11 cellular contexts compared by ENCODE assay signal in genomic region chr16:3190949-3191353, GRCh38. TPM values are rescaled to one million over a fixed set of nuclear protein-coding genes. Genes with fewer than 3 reads are reported as not detected.
DNase-seq lines count a peak whose midpoint lies in the region; ATAC-seq, FAIRE-seq and TF ChIP-seq lines count a peak whose summit lies in the region.
"Had no signal": no experiment of that assay in that cellular context is flagged by ENCODE, and none has a peak within 500 bp of the region (broad histone marks: within the 10 kb centered on the region; RNA-seq: fewer than 3 reads in every experiment).

No MANE protein-coding gene starts in this region.

- no peaks in the 10 kb centered on the region for H3K36me3 Mint-ChIP-seq in activated B cell treated with CpG ODN at 0.5 μM for 24 hours (ENCODE audit: low read depth)

- no peaks in the 10 kb centered on the region for H3K4me1 ChIP-seq in ACC112 (ENCODE audit: control insufficient read depth, insufficient read depth, low read length, unreplicated experiment)
- H3K4me1 ChIP-seq in iPS DF 6.9 (ENCODE audit: control insufficient read depth, insufficient read depth, low read length), result peaks cover 2% of the 10 kb centered on the region; the same call in 1 of the 2 replicates
- H3K4me1 ChIP-seq in upper lobe of left lung, result peaks cover 12 to 19% (median 17%) of the 10 kb centered on the region in 4 donors

- ATAC-seq in activated B cell treated with CpG ODN at 0.5 μM for 24 hours (ENCODE audit: low read depth) (no peak), upper lobe of left lung (ENCODE audit: low FRiP score in 2 of 2) (no peak)
- ATAC-seq: mucosa of descending colon had no signal

- no peak for TF ChIP-seq EP300 in upper lobe of left lung (IDR thresholded peaks at IDR 0.05)

- H3K27me3 Mint-ChIP-seq in activated B cell treated with CpG ODN at 0.5 μM for 24 hours, result peaks cover 73% of the 10 kb centered on the region

- peak overlapping the region; percentile 5 for H3K27ac Mint-ChIP-seq in activated B cell treated with CpG ODN at 0.5 μM for 24 hours
- H3K27ac Mint-ChIP-seq: dendritic cell treated with granulocyte-macrophage colony-stimulating factor and Interleukin-4, amounts not matched to agents 40 ng/mL and 50 ng/mL, for 4 days had no signal

- H3K36me3 ChIP-seq in ACC112 (ENCODE audit: insufficient read depth, low read length), result no peaks in the 10 kb centered on the region
- no peaks in the 10 kb centered on the region for H3K36me3 ChIP-seq in iPS DF 6.9 (ENCODE audit: control insufficient read depth, insufficient read depth, low read length)
- H3K36me3 ChIP-seq in upper lobe of left lung, result no peaks in the 10 kb centered on the region

- TF ChIP-seq CTCF in activated B cell treated with CpG ODN at 0.5 μM for 24 hours (IDR thresholded peaks at IDR 0.05) (no peak), GM13976 (IDR thresholded peaks at IDR 0.05; ENCODE audit: borderline replicate concordance, control extremely low read depth, extremely low read depth, insufficient read depth, missing control alignments) (no peak), upper lobe of left lung (IDR thresholded peaks at IDR 0.05) (no peak)

- intact Hi-C loops in activated B cell treated with CpG ODN at 0.5 μM for 24 hours (cut with micrococcal nuclease), result loop anchor here (2.0 kb wide), 1 partner anchor 40 kb away; no protein-coding TSS in a partner anchor

- CTCF ChIA-PET in activated B cell treated with CpG ODN at 0.5 μM for 24 hours (lab: Charles Lee), result no interaction called here

- TF ChIP-seq POLR2A in GM12891 (IDR thresholded peaks at IDR 0.05; ENCODE audit: low read depth, low read length), result no peak
- TF ChIP-seq POLR2A in upper lobe of left lung (IDR thresholded peaks at IDR 0.05), result no peak

- H2AFZ ChIP-seq in ACC112 (ENCODE audit: low read length, unreplicated experiment), result peak overlapping the region; percentile 43

- no peaks in the 10 kb centered on the region for H3K79me2 ChIP-seq in ACC112 (ENCODE audit: control insufficient read depth, insufficient read depth, low read length, unreplicated experiment)

- POLR2A ChIA-PET in activated B cell treated with CpG ODN at 0.5 μM for 24 hours (lab: Charles Lee), result no interaction called here

- in situ Hi-C loops in GM13976 (cut with MboI; ENCODE audit: low sequenced_read_pairs, unreplicated experiment), result no loop called here

- peak; percentile 65 for FAIRE-seq in GM12891 (lab: Jason Lieb, UNC)

- no peak for DNase-seq in GM12891 (ENCODE audit: insufficient read length, low spot score)
- DNase-seq in activated B cell treated with CpG ODN at 0.5 μM for 24 hours, result no peak
- no peak for DNase-seq in iPS DF 6.9 (ENCODE audit: low read depth, low spot score)
- DNase-seq in GM13976 (ENCODE audit: low spot score), result no peak
- DNase-seq in upper lobe of left lung, result no peak
- no peak for DNase-seq in nucleus accumbens (lab: John Stamatoyannopoulos, UW)
- no peak for DNase-seq in NCI-H1048 (lab: John Stamatoyannopoulos, UW)
- DNase-seq: mucosa of descending colon had no signal

- peak overlapping the region; percentile 3 for H3K4me3 Mint-ChIP-seq in activated B cell treated with CpG ODN at 0.5 μM for 24 hours
- H3K4me3 Mint-ChIP-seq: dendritic cell treated with granulocyte-macrophage colony-stimulating factor and Interleukin-4, amounts not matched to agents 40 ng/mL and 50 ng/mL, for 4 days had no signal

- peaks cover 3% of the 10 kb centered on the region; the same call in 1 of the 2 replicates for H3K27me3 ChIP-seq in ACC112 (ENCODE audit: insufficient read depth, low read length)
- H3K27me3 ChIP-seq in iPS DF 6.9 (ENCODE audit: control insufficient read depth, insufficient read depth, low read length), result peaks cover 7% of the 10 kb centered on the region
- peaks cover 1 to 70% (median 50%) of the 10 kb centered on the region in 4 donors for H3K27me3 ChIP-seq in upper lobe of left lung

- H3K4me1 Mint-ChIP-seq in activated B cell treated with CpG ODN at 0.5 μM for 24 hours, result peaks cover 24% of the 10 kb centered on the region

- H3K4me3 ChIP-seq in ACC112 (ENCODE audit: low read depth, low read length) (peak overlapping the region; percentile 76), iPS DF 6.9 (ENCODE audit: low read length) (peak overlapping the region; percentile 57; the same call in 1 of the 2 replicates), upper lobe of left lung (no peak overlapping the region)
- H3K4me3 ChIP-seq: mucosa of descending colon had no signal

- H3K9me3 ChIP-seq in iPS DF 6.9 (ENCODE audit: control insufficient read depth, insufficient read depth, low read length), result no peaks in the 10 kb centered on the region
- H3K9me3 ChIP-seq in upper lobe of left lung, result peaks cover 0 to 6% (median 0%) of the 10 kb centered on the region in 4 donors
- H3K9me3 ChIP-seq: mucosa of descending colon had no signal

- H3K9me3 Mint-ChIP-seq in activated B cell treated with CpG ODN at 0.5 μM for 24 hours, result no peaks in the 10 kb centered on the region
- H3K9me3 Mint-ChIP-seq: dendritic cell treated with granulocyte-macrophage colony-stimulating factor and Interleukin-4, amounts not matched to agents 40 ng/mL and 50 ng/mL, for 4 days had no signal

- WGBS in iPS DF 6.9 (ENCODE audit: insufficient coverage, insufficient read length), result no CpG with 5 or more reads among the region's 16 CpGs
- 12 to 14% methylated on average over 15 to 16 of the region's 16 CpGs for WGBS in upper lobe of left lung, 2 donors

- no peak overlapping the region for H3K27ac ChIP-seq in ACC112 (ENCODE audit: low read depth, low read length)
- H3K27ac ChIP-seq in iPS DF 6.9 (ENCODE audit: low read length), result no peak overlapping the region
- no peak overlapping the region for H3K27ac ChIP-seq in upper lobe of left lung
- H3K27ac ChIP-seq: KMS-11 had no signal

TF ChIP-seq in GM12891, 5 proteins besides CTCF, POLR2A, EP300 and RAD21:
- no peak for TF ChIP-seq TAF1 (IDR thresholded peaks at IDR 0.05; ENCODE audit: low read depth, low read length)
- TF ChIP-seq POU2F2 (IDR thresholded peaks at IDR 0.05; ENCODE audit: low read depth, low read length), result no peak
- no peak for TF ChIP-seq PAX5 (IDR thresholded peaks at IDR 0.05; ENCODE audit: insufficient read depth, low read length, severe bottlenecking)
- no peak for TF ChIP-seq POLR2AphosphoS5 (IDR thresholded peaks at IDR 0.05; ENCODE audit: low read depth, low read length)
- no peak for TF ChIP-seq SPI1 (IDR thresholded peaks at IDR 0.05; ENCODE audit: low read depth, low read length)

RNA-seq across cellular contexts. Expression of gene OR1F1, which starts 2.9 kb away (rescaled TPM):
- not detected for polyA plus RNA-seq in GM12891 (2012; ENCODE audit: low read depth, missing spikeins)
- not detected in 2 replicates for total RNA-seq in activated B cell treated with CpG ODN at 0.5 μM for 24 hours
- total RNA-seq in upper lobe of left lung, result not detected
- total RNA-seq: mucosa of descending colon had no signal

RNA-seq across cellular contexts. Expression of gene ZNF200, which starts 44.0 kb away (rescaled TPM):
- 3.3 TPM for polyA plus RNA-seq in GM12891 (2012; ENCODE audit: low read depth, missing spikeins)
- total RNA-seq in activated B cell treated with CpG ODN at 0.5 μM for 24 hours, result 13.6 and 15.1 TPM in 2 replicates
- 1 to 10 TPM; 6.4 to 9.5 (median 7.8) TPM for total RNA-seq in upper lobe of left lung

RNA-seq across cellular contexts. Expression of gene ZNF213, which starts 56.1 kb away (rescaled TPM):
- polyA plus RNA-seq in GM12891 (2012; ENCODE audit: low read depth, missing spikeins), result 3.7 TPM
- total RNA-seq in activated B cell treated with CpG ODN at 0.5 μM for 24 hours (5.6 and 5.7 TPM in 2 replicates), upper lobe of left lung (10 to 100 TPM in 4 of 6 donors, 1 to 10 TPM in 2; 4.2 to 20.3 (median 11.6) TPM)

Comparison
In these comparisons a context has a peak if more than half of its experiments do, and no peak if none do; other contexts are left out.
1. H3K4me3 ChIP-seq: peak in ACC112 (single experiment) and iPS DF 6.9 (single experiment); none in upper lobe of left lung (0 of 4).